In genomic region chr10:110123594-110123993, GRCh38 we compare ENCODE assay signal across 25 cellular contexts.
"Had no signal": no experiment of that assay in that cellular context is flagged by ENCODE, and none has a peak within 500 bp of the region (broad histone marks: within the 10 kb centered on the region; RNA-seq: fewer than 3 reads in every experiment).

No MANE protein-coding gene starts in this region.

- H3K27me3 ChIP-seq: ascending aorta, body of pancreas, Peyer's patch, SJCRH30 had no signal

- H3K9me3 Mint-ChIP-seq: activated B cell treated with CpG ODN at 0.5 μM for 24 hours; activated naive CD4-positive, alpha-beta T cell treated with anti-CD3 and anti-CD28 coated beads, Interleukin-2, amount 50 U/mL, for 72 hours; activated naive CD8-positive, alpha-beta T cell treated with anti-CD3 and anti-CD28 coated beads, Interleukin-2, amount 50 U/mL, for 24 hours; T-helper 1 cell treated with Interleukin-12 subunit alpha and Interleukin-12 subunit beta and Interleukin-4 antibody, amounts not matched to agents 30 μg/mL and 1 μg/mL, for 36 hours had no signal

- H3K4me1 ChIP-seq: body of pancreas, Peyer's patch, SJCRH30 had no signal

- ATAC-seq: activated CD8-positive, alpha-beta memory T cell treated with anti-CD3 and anti-CD28 coated beads, Interleukin-2, amount 10 ng/mL, durations not matched to agents 7 days and 5 days; activated naive CD4-positive, alpha-beta T cell treated with anti-CD3 and anti-CD28 coated beads, Interleukin-2, amount 50 U/mL, for 72 hours; activated naive CD8-positive, alpha-beta T cell treated with anti-CD3 and anti-CD28 coated beads, Interleukin-2, amount 50 U/mL, for 24 hours; body of pancreas had no signal

- DNase-seq: activated B cell treated with CpG ODN at 0.5 μM for 24 hours; activated CD4-positive, alpha-beta T cell treated with anti-CD3 and anti-CD28 coated beads for 1 hour; activated CD4-positive, alpha-beta T cell treated with anti-CD3 and anti-CD28 coated beads, Interleukin-2, amount 10 ng/mL, durations not matched to agents 24 days and 14 days; activated CD4-positive, alpha-beta T cell treated with anti-CD3 and anti-CD28 coated beads, Interleukin-2, amount 50 U/mL, for 48 hours; activated CD8-positive, alpha-beta memory T cell treated with anti-CD3 and anti-CD28 coated beads, Interleukin-2, amount 10 ng/mL, durations not matched to agents 7 days and 5 days; activated naive CD8-positive, alpha-beta T cell treated with anti-CD3 and anti-CD28 coated beads, Interleukin-2, amount 50 U/mL, for 24 hours; amniotic stem cell; body of pancreas; NCI-H1105; NCI-H1436; NCI-H1694 treated with DMSO at 0.1 percent for 48 hours; NCI-H2081; NCI-H510A treated with DMSO at 0.1 percent for 48 hours; NCI-H69; Peyer's patch; Right ventricle myocardium superior; SJCRH30; SK-N-SH; SW 1271; T-helper 9 cell had no signal

- H3K27me3 Mint-ChIP-seq: activated B cell treated with CpG ODN at 0.5 μM for 24 hours; activated CD4-positive, alpha-beta T cell treated with anti-CD3 and anti-CD28 coated beads, Interleukin-2, amount 10 ng/mL, durations not matched to agents 24 days and 14 days; activated CD8-positive, alpha-beta memory T cell treated with anti-CD3 and anti-CD28 coated beads, Interleukin-2, amount 10 ng/mL, durations not matched to agents 7 days and 5 days; activated naive CD8-positive, alpha-beta T cell treated with anti-CD3 and anti-CD28 coated beads, Interleukin-2, amount 50 U/mL, for 24 hours had no signal

- H3K27ac Mint-ChIP-seq: activated B cell treated with CpG ODN at 0.5 μM for 24 hours; activated CD4-positive, alpha-beta T cell treated with anti-CD3 and anti-CD28 coated beads, Interleukin-2, amount 10 ng/mL, durations not matched to agents 24 days and 14 days; activated CD8-positive, alpha-beta memory T cell treated with anti-CD3 and anti-CD28 coated beads, Interleukin-2, amount 10 ng/mL, durations not matched to agents 7 days and 5 days; activated naive CD4-positive, alpha-beta T cell treated with anti-CD3 and anti-CD28 coated beads, Interleukin-2, amount 50 U/mL, for 72 hours; activated naive CD8-positive, alpha-beta T cell treated with anti-CD3 and anti-CD28 coated beads, Interleukin-2, amount 50 U/mL, for 24 hours; T-helper 1 cell treated with Interleukin-12 subunit alpha and Interleukin-12 subunit beta and Interleukin-4 antibody, amounts not matched to agents 30 μg/mL and 1 μg/mL, for 36 hours had no signal

- H3K27ac ChIP-seq: ascending aorta, body of pancreas, KMS-11, Peyer's patch, RWPE1, SJCRH30 had no signal

- H3K4me3 ChIP-seq: ascending aorta, body of pancreas, Peyer's patch, SJCRH30 had no signal

- H3K4me3 Mint-ChIP-seq: activated B cell treated with CpG ODN at 0.5 μM for 24 hours; activated CD4-positive, alpha-beta T cell treated with anti-CD3 and anti-CD28 coated beads, Interleukin-2, amount 10 ng/mL, durations not matched to agents 24 days and 14 days; activated CD8-positive, alpha-beta memory T cell treated with anti-CD3 and anti-CD28 coated beads, Interleukin-2, amount 10 ng/mL, durations not matched to agents 7 days and 5 days; activated naive CD8-positive, alpha-beta T cell treated with anti-CD3 and anti-CD28 coated beads, Interleukin-2, amount 50 U/mL, for 24 hours; T-helper 1 cell treated with Interleukin-12 subunit alpha and Interleukin-12 subunit beta and Interleukin-4 antibody, amounts not matched to agents 30 μg/mL and 1 μg/mL, for 36 hours had no signal

- H3K4me1 Mint-ChIP-seq: activated B cell treated with CpG ODN at 0.5 μM for 24 hours; activated CD8-positive, alpha-beta memory T cell treated with anti-CD3 and anti-CD28 coated beads, Interleukin-2, amount 10 ng/mL, durations not matched to agents 7 days and 5 days; activated naive CD8-positive, alpha-beta T cell treated with anti-CD3 and anti-CD28 coated beads, Interleukin-2, amount 50 U/mL, for 24 hours had no signal

- H3K9me3 ChIP-seq: ascending aorta, body of pancreas, Peyer's patch, SJCRH30, SK-N-SH had no signal
